ENCODE assay signal across 9 cellular contexts in the genomic region with DNA sequence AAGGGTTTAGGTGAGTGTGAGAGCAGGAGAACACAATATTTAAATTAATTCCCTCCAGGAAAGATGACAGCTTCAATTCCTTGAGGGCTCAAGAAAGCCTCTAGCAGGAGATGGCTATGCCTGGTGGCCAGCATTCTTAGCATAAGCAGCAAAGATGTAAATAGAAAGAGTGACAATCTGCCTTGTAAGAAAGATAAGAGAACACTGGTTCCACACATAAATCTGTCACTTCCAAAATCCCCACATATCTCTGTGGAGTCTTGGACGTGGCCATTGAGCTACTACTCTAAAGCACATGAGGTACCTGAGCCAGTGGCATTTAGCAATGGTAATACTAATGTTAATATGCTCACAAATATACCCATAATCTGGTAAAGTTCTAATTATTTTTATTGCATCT. TPM values are rescaled to one million over a fixed set of nuclear protein-coding genes. Genes with fewer than 3 reads are reported as not detected.
"Had no signal": no experiment of that assay in that cellular context is flagged by ENCODE, and none has a peak within 500 bp of the region (broad histone marks: within the 10 kb centered on the region; RNA-seq: fewer than 3 reads in every experiment).

No MANE protein-coding gene starts in this region.

- ATAC-seq: GM12878 had no signal

- FAIRE-seq: G401.6, GM12878, GM12891, GM12892, GM18507, GM19239 had no signal

- H3K4me3 ChIP-seq: GM12878 had no signal

- DNase-seq: GDM1, GF-D8 had no signal

RNA-seq across cellular contexts. Expression of a gene that starts 29.2 kb away (rescaled TPM):
- total RNA-seq: G401, GM12878 had no signal
- polyA plus RNA-seq: GM12878 had no signal

RNA-seq across cellular contexts. Expression of a gene that starts 34.7 kb away (rescaled TPM):
- total RNA-seq: G401, GM12878 had no signal
- polyA plus RNA-seq: GM12878 had no signal
